ENCODE assay signal across 28 cellular contexts in the genomic region with DNA sequence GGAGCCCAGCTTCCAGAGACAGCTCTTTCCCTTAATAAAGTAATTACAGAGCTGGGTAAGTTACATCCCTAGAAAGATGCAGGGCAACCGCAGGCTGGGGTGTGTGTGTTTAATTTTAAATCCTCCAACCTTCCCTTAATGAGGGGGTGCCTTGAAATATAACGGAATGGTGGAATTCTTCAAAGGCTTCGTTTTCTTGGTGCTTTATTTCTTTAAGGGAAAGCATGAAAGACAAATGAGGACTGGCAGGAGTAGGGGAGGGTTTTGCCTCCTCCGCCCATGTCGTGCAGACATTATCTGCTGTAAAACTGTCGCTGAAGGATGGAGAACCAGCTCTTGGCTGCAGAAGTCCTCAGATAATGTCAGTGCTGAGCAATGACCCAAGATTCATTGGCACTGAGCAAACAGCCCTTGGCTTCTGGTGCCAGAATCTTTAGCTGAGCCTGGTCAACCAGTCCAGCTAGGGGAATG. TPM values are rescaled to one million over a fixed set of nuclear protein-coding genes. Genes with fewer than 3 reads are reported as not detected.
"Had no signal": no experiment of that assay in that cellular context is flagged by ENCODE, and none has a peak within 500 bp of the region (broad histone marks: within the 10 kb centered on the region; RNA-seq: fewer than 3 reads in every experiment).

No MANE protein-coding gene starts in this region.

- H3K36me3 ChIP-seq: brain microvascular endothelial cell, cardiac muscle cell, Peyer's patch had no signal

- DNase-seq: activated CD4-positive, alpha-beta memory T cell treated with anti-CD3 and anti-CD28 coated beads for 36 hours; activated CD4-positive, alpha-beta T cell treated with anti-CD3 and anti-CD28 coated beads, Interleukin-2, amount 10 ng/mL, durations not matched to agents 7 days and 5 days; activated CD4-positive, CD25-positive, alpha-beta regulatory T cell; activated CD8-positive, alpha-beta memory T cell treated with anti-CD3 and anti-CD28 coated beads for 24 hours; activated effector memory CD4-positive, alpha-beta T cell treated with anti-CD3 and anti-CD28 coated beads, Interleukin-2, amount 50 U/mL, for 16 hours; activated naive CD4-positive, alpha-beta T cell treated with Interleukin-2 at 50 U/mL for 16 hours; activated T-cell treated with anti-CD3 and anti-CD28 coated beads, Interleukin-2, amount 50 U/mL, for 4 hours; amygdala; brain microvascular endothelial cell; KG1; MG63; NCI-H1092 treated with DMSO at 0.1 percent for 48 hours; NCI-H1417 treated with DMSO at 0.1 percent for 48 hours; NCI-H1694; NCI-H2081; NCI-H2227 treated with DMSO at 0.1 percent for 48 hours; NCI-H446 treated with DMSO at 0.1 percent for 48 hours; NCI-H526; NCI-H774; NK-92 treated with Interleukin-12 subunit alpha and Interleukin-12 subunit beta, amount 100 ng/mL, for 24 hours; Peyer's patch; SHP77 treated with DMSO at 0.1 percent for 48 hours had no signal

- ATAC-seq: activated T-cell treated with anti-CD3 and anti-CD28 coated beads, Interleukin-2, amount 50 U/mL, for 4 hours had no signal

- H3K27me3 ChIP-seq: brain microvascular endothelial cell, MG63, Peyer's patch had no signal

- H3K4me3 ChIP-seq: cardiac muscle cell, MG63, Peyer's patch had no signal

- H3K4me1 ChIP-seq: Peyer's patch had no signal

- H3K9me3 ChIP-seq: MG63, Peyer's patch had no signal

- H3K27ac ChIP-seq: brain microvascular endothelial cell, cardiac muscle cell, Peyer's patch, RWPE1 had no signal

RNA-seq across cellular contexts. Expression of gene SLC6A17, which starts 15.5 kb away (rescaled TPM):
- total RNA-seq: activated CD4-positive, alpha-beta T cell treated with anti-CD3 and anti-CD28 coated beads, Interleukin-2, amount 10 ng/mL, durations not matched to agents 7 days and 5 days had no signal
- polyA plus RNA-seq: cardiac muscle cell, IgD-negative memory B cell had no signal

RNA-seq across cellular contexts. Expression of gene UBL4B, which starts 53.6 kb away (rescaled TPM):
- total RNA-seq: activated CD4-positive, alpha-beta memory T cell treated with anti-CD3 and anti-CD28 coated beads for 36 hours; activated CD4-positive, alpha-beta T cell treated with anti-CD3 and anti-CD28 coated beads, Interleukin-2, amount 10 ng/mL, durations not matched to agents 7 days and 5 days; activated T-cell treated with anti-CD3 and anti-CD28 coated beads, Interleukin-2, amount 50 U/mL, for 4 hours; chondrocyte; LHCN-M2; Peyer's patch; SK-MEL-5 had no signal
- polyA plus RNA-seq: cardiac muscle cell, IgD-negative memory B cell had no signal
